In genomic region chr1:46064708-46065107, GRCh38 we compare ENCODE assay signal across 13 cellular contexts.
DNase-seq lines count a peak whose midpoint lies in the region; ATAC-seq, FAIRE-seq and TF ChIP-seq lines count a peak whose summit lies in the region.
"Had no signal": no experiment of that assay in that cellular context is flagged by ENCODE, and none has a peak within 500 bp of the region (broad histone marks: within the 10 kb centered on the region; RNA-seq: fewer than 3 reads in every experiment).

No MANE protein-coding gene starts in this region.

- H3K4me1 Mint-ChIP-seq in CD4-positive, alpha-beta memory T cell = peaks cover 14 to 34% (median 18%) of the 10 kb centered on the region in 4 donors
- peaks cover 17% of the 10 kb centered on the region for H3K4me1 Mint-ChIP-seq in T-helper 17 cell

- H3K27me3 ChIP-seq in CD4-positive, alpha-beta memory T cell (ENCODE audit: insufficient read depth, low read length) = no peaks in the 10 kb centered on the region
- H3K27me3 ChIP-seq in HCT116 (ENCODE audit: insufficient read depth, low read length) (no peaks in the 10 kb centered on the region), small intestine (ENCODE audit: control insufficient read depth in 2 of 2, insufficient read depth in 2 of 2, low read length in 2 of 2) (no peaks in the 10 kb centered on the region), lower lobe of right lung (ENCODE audit: low read depth) (no peaks in the 10 kb centered on the region)
- H3K27me3 ChIP-seq: BLaER1 treated with 17β-estradiol and CSF1 and Interleukin-3, amounts not matched to agents 10 nM and 100 nM had no signal

- TF ChIP-seq POLR2A in HCT116 (IDR thresholded peaks at IDR 0.05; ENCODE audit: borderline replicate concordance, extremely low read depth, insufficient read depth, insufficient read length) = no peak

- FAIRE-seq in small intestine (lab: Jason Lieb, UNC) = peak; percentile 41
- FAIRE-seq: H1 had no signal

- H3K9me3 ChIP-seq in CD4-positive, alpha-beta memory T cell (ENCODE audit: control insufficient read depth in 1 of 2, low read length in 2 of 2) = no peaks in the 10 kb centered on the region
- H3K9me3 ChIP-seq in HCT116 (ENCODE audit: control insufficient read depth in 1 of 2, insufficient read depth in 1 of 2, low read depth in 1 of 2, low read length in 2 of 2) = no peaks in the 10 kb centered on the region
- no peaks in the 10 kb centered on the region for H3K9me3 ChIP-seq in T-helper 17 cell (ENCODE audit: control insufficient read depth, low read length, poor library complexity, severe bottlenecking)
- H3K9me3 ChIP-seq in small intestine (ENCODE audit: control insufficient read depth, low read depth) = no peaks in the 10 kb centered on the region
- no peaks in the 10 kb centered on the region for H3K9me3 ChIP-seq in lower lobe of right lung
- H3K9me3 ChIP-seq: Caco-2 had no signal

- peaks cover 14% of the 10 kb centered on the region for H3K4me1 ChIP-seq in CD4-positive, alpha-beta memory T cell (ENCODE audit: insufficient read depth, low read length)
- H3K4me1 ChIP-seq in HCT116 (ENCODE audit: control insufficient read depth in 1 of 2, insufficient read depth in 2 of 2, low read length in 2 of 2) (peaks cover 2 to 24% of the 10 kb centered on the region in 2 experiments; a peak in 3 of 4 replicates), small intestine (ENCODE audit: control insufficient read depth in 2 of 2, insufficient read depth in 1 of 2, low read depth in 1 of 2, low read length in 1 of 2) (peaks cover 2 to 5% of the 10 kb centered on the region in 2 donors), lower lobe of right lung (peaks cover 12% of the 10 kb centered on the region)

- no peak overlapping the region for H2AFZ ChIP-seq in HCT116 (ENCODE audit: low read depth, low read length, poor library complexity, severe bottlenecking)

- RAD21 ChIA-PET in HCT116 (lab: Charles Lee; ENCODE audit: low non-redundant PET in 1 of 2, low total read pairs in 2 of 2, uncharacterized antibody in 2 of 2, unreplicated experiment in 2 of 2) = no interaction called here

- no peak for DNase-seq in CD4-positive, alpha-beta memory T cell
- no peak for DNase-seq in HCT116 (ENCODE audit: low read depth, low spot score)
- no peak for DNase-seq in T-helper 17 cell
- no peak for DNase-seq in small intestine
- no peak for DNase-seq in lower lobe of right lung
- DNase-seq in Right ventricle myocardium superior = no peak
- DNase-seq in HT-29 (ENCODE audit: low spot score) = no peak
- DNase-seq: Caco-2, NCI-H1436, NCI-H2029 treated with DMSO at 0.1 percent for 48 hours, NCI-H524 had no signal

- TF ChIP-seq CTCF in HCT116 (IDR thresholded peaks at IDR 0.05 in 2 of 3, conservative IDR thresholded peaks at IDR 0.05 in 1 of 3; ENCODE audit: borderline replicate concordance in 1 of 3, insufficient read depth in 1 of 3, low read depth in 2 of 3, low read length in 2 of 3) (no peak), lower lobe of right lung (IDR thresholded peaks at IDR 0.05) (no peak)

- no peaks in the 10 kb centered on the region for H4K20me1 ChIP-seq in HCT116 (ENCODE audit: insufficient read depth)
- H4K20me1 ChIP-seq: BLaER1 treated with 17β-estradiol and CSF1 and Interleukin-3, amounts not matched to agents 10 nM and 100 nM had no signal

- BruUV-seq in HCT116 (replicated peaks; lab: Mats Ljungman, UMichigan) = no TSS peak

- H3K27me3 Mint-ChIP-seq in CD4-positive, alpha-beta memory T cell = no peaks in the 10 kb centered on the region
- H3K27me3 Mint-ChIP-seq in T-helper 17 cell = no peaks in the 10 kb centered on the region

- POLR2A ChIA-PET in CD4-positive, alpha-beta memory T cell (lab: Charles Lee; ENCODE audit: partially characterized antibody) = interaction anchor here (0.6 to 1.6 kb wide), 2 partner anchors 102 to 220 kb away, joined by 3 to 8 read pairs; no protein-coding TSS in a partner anchor
- POLR2A ChIA-PET in HCT116 (lab: Charles Lee) = no interaction called here

- TF ChIP-seq RAD21 in HCT116 (IDR thresholded peaks at IDR 0.05; ENCODE audit: low read depth) = no peak

- ATAC-seq in HCT116 (no peak), T-helper 17 cell (no peak), lower lobe of right lung (no peak), Right ventricle myocardium superior (ENCODE audit: poor library complexity) (no peak)

- H3K79me2 ChIP-seq in HCT116 (ENCODE audit: insufficient read depth, low read length) = no peaks in the 10 kb centered on the region

- H3K36me3 Mint-ChIP-seq in CD4-positive, alpha-beta memory T cell = no peaks in the 10 kb centered on the region
- peaks cover 2% of the 10 kb centered on the region for H3K36me3 Mint-ChIP-seq in T-helper 17 cell (ENCODE audit: low read depth)

- no peaks in the 10 kb centered on the region for H3K9me3 Mint-ChIP-seq in CD4-positive, alpha-beta memory T cell

- CTCF ChIA-PET in CD4-positive, alpha-beta memory T cell (lab: Charles Lee; ENCODE audit: partially characterized antibody) = interaction anchor here (1.1 kb wide), 1 partner anchor 159 kb away, joined by 3 read pairs; no protein-coding TSS in a partner anchor
- CTCF ChIA-PET in HCT116 (lab: Charles Lee) = interaction anchor here (1.6 kb wide), 1 partner anchor 159 kb away, joined by 5 read pairs; no protein-coding TSS in a partner anchor

- peak overlapping the region in 3 of 8 donors; percentile 23 to 69 (median 60) for H3K4me3 Mint-ChIP-seq in CD4-positive, alpha-beta memory T cell
- no peak overlapping the region for H3K4me3 Mint-ChIP-seq in T-helper 17 cell

- intact Hi-C loops in CD4-positive, alpha-beta memory T cell (cut with micrococcal nuclease) = no loop called here
- intact Hi-C loops in HCT116 (cut with micrococcal nuclease) (no loop called here), lower lobe of right lung (cut with DNase I) (no loop called here), Right ventricle myocardium superior (cut with DNase I) (no loop called here)

- H3K36me3 ChIP-seq in CD4-positive, alpha-beta memory T cell (ENCODE audit: insufficient read depth, low read length) = no peaks in the 10 kb centered on the region
- H3K36me3 ChIP-seq in HCT116 (ENCODE audit: control insufficient read depth in 1 of 2, insufficient read depth in 2 of 2, low read length in 2 of 2) (no peaks in the 10 kb centered on the region), small intestine (ENCODE audit: control insufficient read depth in 2 of 2, insufficient read depth in 2 of 2, low read length in 2 of 2) (no peaks in the 10 kb centered on the region), lower lobe of right lung (peaks cover 19% of the 10 kb centered on the region)

- H3K27ac ChIP-seq in CD4-positive, alpha-beta memory T cell (ENCODE audit: low read depth, low read length) = peak overlapping the region; percentile 10
- no peak overlapping the region for H3K27ac ChIP-seq in HCT116 (ENCODE audit: low read depth, low read length)
- H3K27ac ChIP-seq in small intestine (ENCODE audit: low read depth in 1 of 2, low read length in 1 of 2) = no peak overlapping the region
- H3K27ac ChIP-seq in lower lobe of right lung = no peak overlapping the region

- WGBS in small intestine, 3 donors = 89 to 96% (median 91%) methylated on average over 1 of the region's 1 CpG

- H3K4me2 ChIP-seq in HCT116 (ENCODE audit: low read length) = peak overlapping the region; percentile 44

- H3K27ac Mint-ChIP-seq in CD4-positive, alpha-beta memory T cell = peak overlapping the region in 1 of 7 donors; percentile 73
- peak overlapping the region; percentile 45 for H3K27ac Mint-ChIP-seq in T-helper 17 cell

- H3K9ac ChIP-seq in HCT116 (ENCODE audit: low read length) = no peak overlapping the region
- H3K9ac ChIP-seq: BLaER1 treated with 17β-estradiol and CSF1 and Interleukin-3, amounts not matched to agents 10 nM and 100 nM had no signal

- no peak overlapping the region for H3K4me3 ChIP-seq in CD4-positive, alpha-beta memory T cell (ENCODE audit: low read length in 2 of 2)
- H3K4me3 ChIP-seq in HCT116 (replicated peaks in 1 of 2; ENCODE audit: low read depth in 1 of 2, low read length in 2 of 2) (no peak overlapping the region), small intestine (ENCODE audit: low read depth in 1 of 2, low read length in 2 of 2) (no peak overlapping the region), lower lobe of right lung (no peak overlapping the region)
- H3K4me3 ChIP-seq: BLaER1 treated with 17β-estradiol and CSF1 and Interleukin-3, amounts not matched to agents 10 nM and 100 nM had no signal

- H3K9me2 ChIP-seq in HCT116 (ENCODE audit: insufficient read depth) = no peaks in the 10 kb centered on the region

TF ChIP-seq in HCT116, 20 proteins besides CTCF, POLR2A, EP300 and RAD21:
- no peak for TF ChIP-seq SP1 (IDR thresholded peaks at IDR 0.05; ENCODE audit: low read depth)
